Comparison of ENCODE assay signal across 8 cellular contexts in genomic region chr17:68513932-68514331, GRCh38. TPM values are rescaled to one million over a fixed set of nuclear protein-coding genes. Genes with fewer than 3 reads are reported as not detected.
DNase-seq lines count a peak whose midpoint lies in the region; ATAC-seq and TF ChIP-seq lines count a peak whose summit lies in the region.

No MANE protein-coding gene starts in this region.

- H3K36me3 Mint-ChIP-seq in progenitor cell of endocrine pancreas (ENCODE audit: insufficient read depth): peaks cover 26% of the 10 kb centered on the region

- H3K36me3 ChIP-seq in GM06990 (ENCODE audit: control insufficient read depth, insufficient read depth, low read length) (peaks cover 8% of the 10 kb centered on the region), Panc1 (ENCODE audit: control insufficient read depth, insufficient read depth, low read length) (peaks cover 28% of the 10 kb centered on the region), esophagus squamous epithelium (peaks cover 0 to 38% (median 17%) of the 10 kb centered on the region in 3 donors)

- TF ChIP-seq CTCF in GM06990 (IDR thresholded peaks at IDR 0.05; ENCODE audit: insufficient read depth, low read length, poor library complexity, severe bottlenecking) (no peak), Panc1 (IDR thresholded peaks at IDR 0.05) (no peak), esophagus squamous epithelium (IDR thresholded peaks at IDR 0.05) (no peak), progenitor cell of endocrine pancreas (IDR thresholded peaks at IDR 0.05; ENCODE audit: unreplicated experiment) (no peak)

- H3K27me3 Mint-ChIP-seq in progenitor cell of endocrine pancreas: no peaks in the 10 kb centered on the region

- ATAC-seq in Panc1: no peak
- no peak for ATAC-seq in HG03378 (IDR thresholded peaks at IDR 0.05; ENCODE audit: unreplicated experiment)

- peak overlapping the region; percentile 95 for H3K4me3 Mint-ChIP-seq in progenitor cell of endocrine pancreas (ENCODE audit: low read depth)

- peak overlapping the region; percentile 94 for H3K4me3 ChIP-seq in GM06990 (replicated peaks; ENCODE audit: low read depth, low read length)
- peak overlapping the region; percentile 96 to 97 for H3K4me3 ChIP-seq in Panc1 (ENCODE audit: low read depth in 2 of 2, low read length in 2 of 2)
- H3K4me3 ChIP-seq in esophagus squamous epithelium: peak overlapping the region; percentile 76 to 86 (median 80)

- no peaks in the 10 kb centered on the region for H3K27me3 ChIP-seq in GM06990 (replicated peaks; ENCODE audit: control insufficient read depth, insufficient read depth, low read length)
- H3K27me3 ChIP-seq in Panc1 (ENCODE audit: control insufficient read depth, insufficient read depth, low read length): no peaks in the 10 kb centered on the region
- no peaks in the 10 kb centered on the region for H3K27me3 ChIP-seq in esophagus squamous epithelium

- TF ChIP-seq POLR2A in esophagus squamous epithelium (IDR thresholded peaks at IDR 0.05): no peak

- H3K4me1 ChIP-seq in Panc1 (ENCODE audit: control insufficient read depth, insufficient read depth, low read length) (peaks cover 7% of the 10 kb centered on the region; the same call in 1 of the 2 replicates), esophagus squamous epithelium (peaks cover 11 to 80% (median 19%) of the 10 kb centered on the region in 3 donors)

- no peaks in the 10 kb centered on the region for H3K9me3 Mint-ChIP-seq in progenitor cell of endocrine pancreas (ENCODE audit: low read depth)

- in situ Hi-C loops in Panc1 (cut with HindIII; ENCODE audit: low pct_unique_long_range_greater_than_20kb, low sequenced_read_pairs): no loop called here

- CTCF ChIA-PET in Panc1 (lab: Charles Lee): no interaction called here

- H3K27ac Mint-ChIP-seq in progenitor cell of endocrine pancreas: peak overlapping the region; percentile 97

- intact Hi-C loops in Panc1 (cut with micrococcal nuclease; ENCODE audit: unreplicated experiment) (no loop called here), esophagus squamous epithelium (cut with DNase I) (no loop called here)

- peaks cover 41% of the 10 kb centered on the region for H3K4me1 Mint-ChIP-seq in progenitor cell of endocrine pancreas (ENCODE audit: low read depth)

- no peak for DNase-seq in GM06990 (ENCODE audit: extremely low read depth, insufficient read length)
- no peak for DNase-seq in Panc1 (ENCODE audit: low read depth, low spot score)
- no peak for DNase-seq in esophagus squamous epithelium (lab: John Stamatoyannopoulos, UW)
- DNase-seq in progenitor cell of endocrine pancreas (ENCODE audit: low spot score, unreplicated experiment): no peak
- no peak for DNase-seq in SKM-1 treated with dmso at 0.1 percent for 144 hours (lab: John Stamatoyannopoulos, UW; ENCODE audit: unreplicated experiment)
- DNase-seq in central memory CD4-positive, alpha-beta T cell: no peak
- DNase-seq in NOMO-1 treated with DMSO at 0.1 percent for 48 hours (lab: John Stamatoyannopoulos, UW; ENCODE audit: unreplicated experiment): no peak

- H3K9me3 ChIP-seq in Panc1 (ENCODE audit: control insufficient read depth, insufficient read depth, low read depth, low read length) (no peaks in the 10 kb centered on the region), esophagus squamous epithelium (no peaks in the 10 kb centered on the region)

- WGBS in esophagus squamous epithelium, 2 donors: 4 to 9% methylated on average over 3 of the region's 3 CpGs

- no TSS peak for BruUV-seq in Panc1 (replicated peaks; lab: Mats Ljungman, UMichigan)

- POLR2A ChIA-PET in Panc1 (lab: Charles Lee): no interaction called here

- H3K27ac ChIP-seq in Panc1 (ENCODE audit: low read length) (peak overlapping the region; percentile 93), esophagus squamous epithelium (peak overlapping the region; percentile 94 to 99 (median 97))

RNA-seq across cellular contexts. Expression of gene PRKAR1A, which starts 1.7 kb away (rescaled TPM):
- total RNA-seq in Panc1 (2021; ENCODE audit: unreplicated experiment) (174 TPM), esophagus squamous epithelium (100 to 1,000 TPM; 137 to 195 (median 187) TPM), progenitor cell of endocrine pancreas (336 and 337 TPM in 2 replicates)
- polyA plus RNA-seq in Panc1 (2012; ENCODE audit: insufficient read length): 124 TPM

RNA-seq across cellular contexts. Expression of gene WIPI1, which starts 56.6 kb away (rescaled TPM):
- 19.8 TPM for total RNA-seq in Panc1 (2021; ENCODE audit: unreplicated experiment)
- 28.2 TPM for polyA plus RNA-seq in Panc1 (2012; ENCODE audit: insufficient read length)
- 10 to 100 TPM; 23.0 to 32.2 (median 25.5) TPM for total RNA-seq in esophagus squamous epithelium
- total RNA-seq in progenitor cell of endocrine pancreas: 53.5 and 54.3 TPM in 2 replicates
